Comparison of ENCODE assay signal across 2 cellular contexts in genomic region chr22:41523464-41524221, GRCh38.
TF ChIP-seq lines count a peak whose summit lies in the region.

No MANE protein-coding gene starts in this region.

TF ChIP-seq in HEK293, 187 proteins besides CTCF, POLR2A, EP300 and RAD21:
- no peak for TF ChIP-seq ZNF677 (tag by site-specific recombination; IDR thresholded peaks at IDR 0.05)

TF ChIP-seq in HepG2, 621 proteins besides CTCF, POLR2A, EP300 and RAD21:
- no peak for TF ChIP-seq CEBPB (IDR thresholded peaks at IDR 0.05; ENCODE audit: borderline replicate concordance, low read depth, low read length)
- no peak for TF ChIP-seq ZNF550 (CRISPR knock-in tag; IDR thresholded peaks at IDR 0.05; ENCODE audit: borderline replicate concordance)
- TF ChIP-seq POLR2G (IDR thresholded peaks at IDR 0.05; ENCODE audit: low read depth, low read length): peak; percentile 44
- no peak for TF ChIP-seq ZBTB3 (CRISPR knock-in tag; IDR thresholded peaks at IDR 0.05; ENCODE audit: borderline replicate concordance, low read depth)
- peak; percentile 91 for TF ChIP-seq AGO1 (IDR thresholded peaks at IDR 0.05; ENCODE audit: low read depth, low read length, poor library complexity, severe bottlenecking)
- no peak for TF ChIP-seq ZBTB21 (CRISPR knock-in tag; IDR thresholded peaks at IDR 0.05)
- peak; percentile 80 for TF ChIP-seq RBM22 (optimal IDR thresholded peaks at IDR 0.05; ENCODE audit: low read length)
- TF ChIP-seq AGO2 (optimal IDR thresholded peaks at IDR 0.05; ENCODE audit: low read depth, low read length): peak; percentile 71
- TF ChIP-seq ZNF207 (IDR thresholded peaks at IDR 0.05; ENCODE audit: borderline replicate concordance): no peak
